ENCODE assay signal across 36 cellular contexts in genomic region chr2:181384923-181385322, GRCh38.
"Had no signal": no experiment of that assay in that cellular context is flagged by ENCODE, and none has a peak within 500 bp of the region (broad histone marks: within the 10 kb centered on the region; RNA-seq: fewer than 3 reads in every experiment).

No MANE protein-coding gene starts in this region.

- H3K36me3 ChIP-seq: MG63 had no signal

- H3K27me3 ChIP-seq: MG63 had no signal

- H3K4me3 ChIP-seq: MG63 had no signal

- DNase-seq: Kasumi-1, KG1, MG63, MM.1S, MV-4-11, NCI-H1048, NCI-H1092, NCI-H1092 treated with DMSO at 0.1 percent for 48 hours, NCI-H1105, NCI-H1105 treated with DMSO at 0.1 percent for 48 hours, NCI-H1417, NCI-H1417 treated with DMSO at 0.1 percent for 48 hours, NCI-H1436, NCI-H1436 treated with DMSO at 0.1 percent for 48 hours, NCI-H146, NCI-H1694, NCI-H1694 treated with DMSO at 0.1 percent for 48 hours, NCI-H187, NCI-H187 treated with DMSO at 0.1 percent for 48 hours, NCI-H1930, NCI-H2029, NCI-H2029 treated with DMSO at 0.1 percent for 48 hours, NCI-H2081, NCI-H2081 treated with DMSO at 0.1 percent for 48 hours, NCI-H2107, NCI-H2171, NCI-H2171 treated with DMSO at 0.1 percent for 48 hours, NCI-H2227 treated with DMSO at 0.1 percent for 48 hours, NCI-H226, NCI-H345, NCI-H446, NCI-H446 treated with DMSO at 0.1 percent for 48 hours, NCI-H510A, NCI-H510A treated with DMSO at 0.1 percent for 48 hours, NCI-H524 had no signal

- H3K9ac ChIP-seq: KMS-11 had no signal

- H3K4me2 ChIP-seq: KMS-11 had no signal

- H3K27ac ChIP-seq: KMS-11 had no signal
